Comparison of ENCODE assay signal across 8 cellular contexts in the genomic region with DNA sequence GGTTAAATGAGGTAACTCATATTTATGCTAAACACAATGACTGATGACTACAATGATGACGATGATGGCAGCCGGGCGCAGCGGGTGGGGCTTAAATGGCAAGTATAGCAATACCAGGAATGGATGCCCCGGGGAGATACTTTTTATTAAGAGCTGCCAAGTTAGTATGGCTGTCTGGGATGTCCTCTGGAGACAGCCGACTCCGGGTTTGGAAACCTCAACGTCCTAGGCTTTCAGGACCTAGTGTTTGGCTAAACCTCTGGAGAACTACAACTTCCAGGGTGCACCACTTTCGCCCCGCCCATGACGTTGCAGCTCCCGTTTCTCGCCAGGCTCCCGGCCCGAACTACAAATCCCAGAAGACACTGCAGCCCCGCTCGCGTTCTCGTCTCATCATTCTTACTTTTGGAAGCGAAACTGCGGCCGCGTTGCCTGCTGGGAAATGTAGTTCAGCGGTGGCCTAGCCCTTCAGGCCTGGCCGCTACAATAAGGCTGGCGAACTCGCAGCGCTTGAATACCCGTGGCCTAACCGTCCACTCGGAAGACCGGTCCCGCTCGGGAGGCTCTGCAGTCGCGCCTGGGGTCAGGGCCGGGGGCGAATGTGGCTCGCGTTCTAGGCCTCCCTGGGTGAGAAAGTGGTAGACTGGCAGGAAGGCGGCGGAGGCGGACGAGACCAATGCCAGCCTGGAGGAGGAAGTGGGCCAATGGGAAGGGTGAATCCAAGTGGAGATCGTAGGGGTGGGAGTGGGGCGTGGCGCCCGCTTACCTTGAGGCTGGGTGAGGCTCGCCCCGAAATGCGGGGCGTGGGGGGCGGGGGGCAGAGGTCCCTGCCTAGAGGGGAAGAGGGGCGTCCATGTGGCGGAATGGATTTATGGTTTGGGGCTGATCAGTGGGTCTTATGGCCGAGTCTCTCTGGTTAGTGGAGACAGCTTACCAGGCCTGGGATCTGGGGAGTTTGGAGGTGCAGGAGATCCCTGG. TPM values are rescaled to one million over a fixed set of nuclear protein-coding genes. Genes with fewer than 3 reads are reported as not detected.
DNase-seq lines count a peak whose midpoint lies in the region; ATAC-seq, FAIRE-seq and TF ChIP-seq lines count a peak whose summit lies in the region.

A gene (plus strand): TSS at position 463 of the 978 bp plus-strand sequence. CDS start 2,221 bp downstream, outside the sequence.

- peaks cover 0 to 29% (median 23%) of the 10 kb centered on the region in 9 donors for H3K36me3 ChIP-seq in heart left ventricle

- H3K27ac ChIP-seq in heart left ventricle = peak within 1 kb of the TSS; percentile 82 to 99 (median 96)

- FAIRE-seq in GM12892 (lab: Jason Lieb, UNC) = peak; percentile 97

- peaks cover 11% of the 10 kb centered on the region for H3K27me3 Mint-ChIP-seq in type B pancreatic cell

- intact Hi-C loops in heart left ventricle (cut with DNase I) = loop anchor here in 1 of 10 donors (5.0 kb wide), 1 partner anchor 85 kb away; a partner anchor contains a TSS

- TF ChIP-seq CTCF in heart left ventricle (IDR thresholded peaks at IDR 0.05) (peak in 1 of 12 donors; percentile 10), type B pancreatic cell (conservative IDR thresholded peaks at IDR 0.05) (no peak)

- peak; percentile 65 for DNase-seq in GM12892 (ENCODE audit: insufficient read length)
- DNase-seq in NCI-H146 (lab: John Stamatoyannopoulos, UW) = peak; percentile 95
- peak; percentile 92 to 99 (median 98) for DNase-seq in T-helper 1 cell
- DNase-seq in amniotic epithelial cell (ENCODE audit: low read depth) = peak; percentile 95
- peak; percentile 99 for DNase-seq in heart left ventricle
- DNase-seq in pons (ENCODE audit: low spot score) = peak; percentile 98
- peak; percentile 97 for DNase-seq in type B pancreatic cell (ENCODE audit: extremely low spot score, unreplicated experiment)

- H3K27me3 ChIP-seq in heart left ventricle = peaks cover 0 to 5% (median 0%) of the 10 kb centered on the region in 9 donors

- H3K9me3 ChIP-seq in heart left ventricle = no peaks in the 10 kb centered on the region

- TF ChIP-seq POLR2A in GM12892 (IDR thresholded peaks at IDR 0.05; ENCODE audit: low read depth, low read length) (peak; percentile 67; the same call in 1 of the 2 replicates), heart left ventricle (IDR thresholded peaks at IDR 0.05) (peak in 1 of 2 donors; percentile 44)

- H3K27ac Mint-ChIP-seq in type B pancreatic cell = peak within 1 kb of the TSS; percentile 98

- H3K36me3 Mint-ChIP-seq in type B pancreatic cell = no peaks in the 10 kb centered on the region

- H3K4me3 ChIP-seq in heart left ventricle = peak within 1 kb of the TSS; percentile 40 to 97 (median 78)

- ATAC-seq in HG02852 (IDR thresholded peaks at IDR 0.05; ENCODE audit: unreplicated experiment) = peak; percentile 89
- ATAC-seq in heart left ventricle = peak; percentile 94 to 97 (median 96)

- H3K4me3 Mint-ChIP-seq in type B pancreatic cell = peak within 1 kb of the TSS; percentile 100

- H3K4me1 ChIP-seq in heart left ventricle = peaks cover 0 to 28% (median 9%) of the 10 kb centered on the region in 12 donors

- H3K4me1 Mint-ChIP-seq in type B pancreatic cell (ENCODE audit: unreplicated experiment) = peaks cover 15% of the 10 kb centered on the region

- WGBS in heart left ventricle, 4 donors = 6 to 8% (median 7%) methylated on average over 45 to 56 of the region's 56 CpGs

- no peaks in the 10 kb centered on the region for H3K9me3 Mint-ChIP-seq in type B pancreatic cell

RNA-seq across cellular contexts. Expression of the gene that starts here (rescaled TPM):
- polyA plus RNA-seq in GM12892 (2012; ENCODE audit: missing spikeins) = 17.8 TPM
- total RNA-seq in heart left ventricle = 10 to 100 TPM in 7 of 9 donors, 1 to 10 TPM in 2; 5.5 to 17.1 (median 11.5) TPM
- 1 to 10 TPM; 5.0 to 5.9 TPM for polyA plus RNA-seq in heart left ventricle
- 21.9 and 29.0 TPM in 2 replicates for total RNA-seq in type B pancreatic cell (ENCODE audit: low replicate concordance)

Comparison
In these comparisons a context has a peak if more than half of its experiments do, and no peak if none do; other contexts are left out.
1. Peak in every context shown above with its lines: DNase-seq, ATAC-seq, H3K4me3 ChIP-seq and H3K27ac ChIP-seq.